ENCODE assay signal across 12 cellular contexts in the genomic region with DNA sequence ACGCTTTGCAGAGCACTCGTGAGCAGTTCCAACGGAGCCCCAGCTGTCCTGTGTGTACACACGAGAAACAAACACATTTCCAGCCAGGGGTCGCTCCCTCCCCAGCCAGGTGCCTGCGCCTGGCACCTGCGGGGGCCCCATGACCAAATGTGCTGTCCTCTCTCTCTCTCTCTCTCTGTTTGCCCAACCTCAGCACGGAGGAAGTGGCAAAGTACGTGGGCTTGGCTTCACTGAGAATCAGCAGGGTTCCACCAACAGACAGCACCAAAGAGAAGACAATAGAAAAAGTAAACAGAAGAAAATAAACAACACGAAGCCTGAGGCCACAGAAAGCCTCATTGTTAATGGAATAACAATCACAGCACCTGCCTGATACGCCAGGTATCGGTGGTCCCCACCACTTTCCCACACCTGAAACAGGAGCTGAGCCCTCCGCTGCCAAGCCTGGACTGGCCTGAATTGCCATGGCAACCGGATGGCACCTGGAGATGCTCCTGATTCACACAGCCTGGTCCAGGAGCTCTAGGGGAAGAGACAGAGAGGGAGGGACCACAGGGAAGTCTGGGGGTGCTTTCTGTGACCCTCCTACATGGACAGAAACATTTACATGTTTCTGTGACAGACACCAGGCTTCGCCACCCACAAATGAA.
DNase-seq lines count a peak whose midpoint lies in the region; ATAC-seq and TF ChIP-seq lines count a peak whose summit lies in the region.
"Had no signal": no experiment of that assay in that cellular context is flagged by ENCODE, and none has a peak within 500 bp of the region (broad histone marks: within the 10 kb centered on the region; RNA-seq: fewer than 3 reads in every experiment).

No MANE protein-coding gene starts in this region.

- no peaks in the 10 kb centered on the region for H3K9me3 Mint-ChIP-seq in Calu3 (ENCODE audit: low read depth, unreplicated experiment)
- H3K9me3 Mint-ChIP-seq: activated B cell treated with CpG ODN at 0.5 μM for 24 hours; activated naive CD8-positive, alpha-beta T cell treated with anti-CD3 and anti-CD28 coated beads, Interleukin-2, amount 50 U/mL, for 24 hours; CD4-positive, CD25-positive, alpha-beta regulatory T cell had no signal

- H3K4me1 ChIP-seq in HEK293 (ENCODE audit: control insufficient read depth, insufficient read depth, low read length), result no peaks in the 10 kb centered on the region

- CTCF ChIA-PET in Calu3 (lab: Charles Lee) (interaction anchor here (2.4 kb wide), 1 partner anchor 109 kb away, joined by 13 read pairs; no protein-coding TSS in a partner anchor), HEK293 (lab: Yijun Ruan, JAX) (interaction anchor here (1.2 kb wide), 1 partner anchor 111 kb away, joined by 7 read pairs; no protein-coding TSS in a partner anchor)

- no peak overlapping the region for H3K4me3 ChIP-seq in HEK293 (ENCODE audit: low read depth, low read length)

- POLR2A ChIA-PET in HEK293 (lab: Yijun Ruan, JAX), result no interaction called here

- H3K9me3 ChIP-seq in HEK293 (ENCODE audit: control insufficient read depth, insufficient read depth, low read depth, low read length), result no peaks in the 10 kb centered on the region

- DNase-seq in Calu3 (peak; percentile 27), NCI-H345 treated with DMSO at 0.1 percent for 48 hours (lab: John Stamatoyannopoulos, UW; ENCODE audit: unreplicated experiment) (peak; percentile 94), cerebellum (ENCODE audit: low spot score) (peak; percentile 70), nucleus accumbens (lab: John Stamatoyannopoulos, UW) (no peak), EL (no peak), dermis blood vessel endothelial cell (no peak)
- DNase-seq: activated B cell treated with CpG ODN at 0.5 μM for 24 hours; activated naive CD8-positive, alpha-beta T cell treated with anti-CD3 and anti-CD28 coated beads, Interleukin-2, amount 50 U/mL, for 24 hours; Right ventricle myocardium superior had no signal

- ATAC-seq in GM18858 (IDR thresholded peaks at IDR 0.05; ENCODE audit: unreplicated experiment), result no peak
- ATAC-seq: activated naive CD8-positive, alpha-beta T cell treated with anti-CD3 and anti-CD28 coated beads, Interleukin-2, amount 50 U/mL, for 24 hours had no signal

- no peak overlapping the region for H3K27ac ChIP-seq in HEK293 (ENCODE audit: extremely low read depth, low read depth, low read length)

- TF ChIP-seq CTCF in Calu3 (IDR thresholded peaks at IDR 0.05; ENCODE audit: unreplicated experiment) (no peak), HEK293 (tag by site-specific recombination; IDR thresholded peaks at IDR 0.05) (peak; percentile 39; the same call in 1 of the 2 replicates)

- no peaks in the 10 kb centered on the region for H3K36me3 Mint-ChIP-seq in Calu3 (ENCODE audit: insufficient read depth, unreplicated experiment)
- H3K36me3 Mint-ChIP-seq: CD4-positive, CD25-positive, alpha-beta regulatory T cell had no signal

- H3K27ac Mint-ChIP-seq in Calu3 (ENCODE audit: unreplicated experiment), result no peak overlapping the region
- H3K27ac Mint-ChIP-seq: activated B cell treated with CpG ODN at 0.5 μM for 24 hours; activated naive CD8-positive, alpha-beta T cell treated with anti-CD3 and anti-CD28 coated beads, Interleukin-2, amount 50 U/mL, for 24 hours; CD4-positive, CD25-positive, alpha-beta regulatory T cell had no signal

- H3K36me3 ChIP-seq in HEK293 (ENCODE audit: control insufficient read depth in 2 of 2, insufficient read depth in 1 of 2, low read length in 2 of 2), result no peaks in the 10 kb centered on the region

- H3K27me3 Mint-ChIP-seq in Calu3 (ENCODE audit: unreplicated experiment), result peaks cover 4% of the 10 kb centered on the region

- BruUV-seq in Calu3 (replicated peaks; lab: Mats Ljungman, UMichigan), result no TSS peak

- peaks cover 8% of the 10 kb centered on the region for H3K4me1 Mint-ChIP-seq in Calu3 (ENCODE audit: low read depth, unreplicated experiment)
- H3K4me1 Mint-ChIP-seq: activated B cell treated with CpG ODN at 0.5 μM for 24 hours had no signal

- no peak overlapping the region for H3K4me3 Mint-ChIP-seq in Calu3 (ENCODE audit: low read depth, unreplicated experiment)
- H3K4me3 Mint-ChIP-seq: activated B cell treated with CpG ODN at 0.5 μM for 24 hours; activated naive CD8-positive, alpha-beta T cell treated with anti-CD3 and anti-CD28 coated beads, Interleukin-2, amount 50 U/mL, for 24 hours had no signal

- intact Hi-C loops in Calu3 (cut with micrococcal nuclease; ENCODE audit: unreplicated experiment), result no loop called here

TF ChIP-seq in HEK293, 187 proteins besides CTCF, POLR2A, EP300 and RAD21:
- TF ChIP-seq ZNF596 (tag by site-specific recombination; IDR thresholded peaks at IDR 0.05) (no peak), ZNF670 (tag by site-specific recombination; IDR thresholded peaks at IDR 0.05; ENCODE audit: low read depth) (no peak), ZNF791 (tag by site-specific recombination; IDR thresholded peaks at IDR 0.05) (no peak), ZFHX2 (tag by site-specific recombination; conservative IDR thresholded peaks at IDR 0.05) (0 out of 2 replicates have a peak, but pooled peaks have one; percentile 9), ZNF654 (tag by site-specific recombination; IDR thresholded peaks at IDR 0.05; ENCODE audit: low read depth) (peak; percentile 29; the same call in 1 of the 2 replicates)
- TF ChIP-seq, protein P1, sequence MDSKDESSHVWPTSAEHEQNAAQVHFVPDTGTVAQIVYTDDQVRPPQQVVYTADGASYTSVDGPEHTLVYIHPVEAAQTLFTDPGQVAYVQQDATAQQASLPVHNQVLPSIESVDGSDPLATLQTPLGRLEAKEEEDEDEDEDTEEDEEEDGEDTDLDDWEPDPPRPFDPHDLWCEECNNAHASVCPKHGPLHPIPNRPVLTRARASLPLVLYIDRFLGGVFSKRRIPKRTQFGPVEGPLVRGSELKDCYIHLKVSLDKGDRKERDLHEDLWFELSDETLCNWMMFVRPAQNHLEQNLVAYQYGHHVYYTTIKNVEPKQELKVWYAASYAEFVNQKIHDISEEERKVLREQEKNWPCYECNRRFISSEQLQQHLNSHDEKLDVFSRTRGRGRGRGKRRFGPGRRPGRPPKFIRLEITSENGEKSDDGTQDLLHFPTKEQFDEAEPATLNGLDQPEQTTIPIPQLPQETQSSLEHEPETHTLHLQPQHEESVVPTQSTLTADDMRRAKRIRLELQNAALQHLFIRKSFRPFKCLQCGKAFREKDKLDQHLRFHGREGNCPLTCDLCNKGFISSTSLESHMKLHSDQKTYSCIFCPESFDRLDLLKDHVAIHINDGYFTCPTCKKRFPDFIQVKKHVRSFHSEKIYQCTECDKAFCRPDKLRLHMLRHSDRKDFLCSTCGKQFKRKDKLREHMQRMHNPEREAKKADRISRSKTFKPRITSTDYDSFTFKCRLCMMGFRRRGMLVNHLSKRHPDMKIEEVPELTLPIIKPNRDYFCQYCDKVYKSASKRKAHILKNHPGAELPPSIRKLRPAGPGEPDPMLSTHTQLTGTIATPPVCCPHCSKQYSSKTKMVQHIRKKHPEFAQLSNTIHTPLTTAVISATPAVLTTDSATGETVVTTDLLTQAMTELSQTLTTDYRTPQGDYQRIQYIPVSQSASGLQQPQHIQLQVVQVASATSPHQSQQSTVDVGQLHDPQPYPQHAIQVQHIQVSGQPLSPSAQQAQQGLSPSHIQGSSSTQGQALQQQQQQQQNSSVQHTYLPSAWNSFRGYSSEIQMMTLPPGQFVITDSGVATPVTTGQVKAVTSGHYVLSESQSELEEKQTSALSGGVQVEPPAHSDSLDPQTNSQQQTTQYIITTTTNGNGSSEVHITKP (tag by site-specific recombination; IDR thresholded peaks at IDR 0.05), result 0 out of 2 replicates have a peak, but pooled peaks have one; percentile 7
TF ChIP-seq in HEK293: peak in this region for 3.

Comparison
In these comparisons a context has a peak if more than half of its experiments do, and no peak if none do; other contexts are left out.
1. DNase-seq: peak in Calu3 (single experiment), NCI-H345 treated with DMSO at 0.1 percent for 48 hours (single experiment) and cerebellum (single experiment); none in nucleus accumbens (0 of 56), EL (single experiment) and dermis blood vessel endothelial cell (single experiment).